ENCODE assay signal across 1 cellular context in the genomic region with DNA sequence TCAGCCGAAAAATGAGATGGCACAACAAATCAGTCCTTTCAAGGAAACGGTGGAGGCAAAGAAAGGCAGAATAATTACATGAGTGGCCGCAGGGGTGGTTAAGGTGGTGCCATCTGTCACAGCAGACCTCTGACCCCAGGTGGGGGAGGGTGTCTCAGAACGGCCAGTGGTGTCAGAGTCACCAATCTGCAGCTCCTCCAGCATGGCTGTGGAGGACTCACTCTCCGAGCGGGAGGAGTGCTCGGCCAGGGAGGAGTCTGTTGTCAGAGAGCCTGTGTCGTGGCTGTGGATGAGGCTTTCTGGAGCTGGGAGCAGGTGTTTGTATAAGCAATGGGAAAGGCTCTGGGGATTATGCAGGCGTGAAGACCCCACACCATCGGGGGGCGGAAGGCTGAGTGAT.
TF ChIP-seq lines count a peak whose summit lies in the region.

No MANE protein-coding gene starts in this region.

TF ChIP-seq in GM23338, 12 proteins besides CTCF, POLR2A, EP300 and RAD21 (continued from another document):
- TF ChIP-seq, protein P1, sequence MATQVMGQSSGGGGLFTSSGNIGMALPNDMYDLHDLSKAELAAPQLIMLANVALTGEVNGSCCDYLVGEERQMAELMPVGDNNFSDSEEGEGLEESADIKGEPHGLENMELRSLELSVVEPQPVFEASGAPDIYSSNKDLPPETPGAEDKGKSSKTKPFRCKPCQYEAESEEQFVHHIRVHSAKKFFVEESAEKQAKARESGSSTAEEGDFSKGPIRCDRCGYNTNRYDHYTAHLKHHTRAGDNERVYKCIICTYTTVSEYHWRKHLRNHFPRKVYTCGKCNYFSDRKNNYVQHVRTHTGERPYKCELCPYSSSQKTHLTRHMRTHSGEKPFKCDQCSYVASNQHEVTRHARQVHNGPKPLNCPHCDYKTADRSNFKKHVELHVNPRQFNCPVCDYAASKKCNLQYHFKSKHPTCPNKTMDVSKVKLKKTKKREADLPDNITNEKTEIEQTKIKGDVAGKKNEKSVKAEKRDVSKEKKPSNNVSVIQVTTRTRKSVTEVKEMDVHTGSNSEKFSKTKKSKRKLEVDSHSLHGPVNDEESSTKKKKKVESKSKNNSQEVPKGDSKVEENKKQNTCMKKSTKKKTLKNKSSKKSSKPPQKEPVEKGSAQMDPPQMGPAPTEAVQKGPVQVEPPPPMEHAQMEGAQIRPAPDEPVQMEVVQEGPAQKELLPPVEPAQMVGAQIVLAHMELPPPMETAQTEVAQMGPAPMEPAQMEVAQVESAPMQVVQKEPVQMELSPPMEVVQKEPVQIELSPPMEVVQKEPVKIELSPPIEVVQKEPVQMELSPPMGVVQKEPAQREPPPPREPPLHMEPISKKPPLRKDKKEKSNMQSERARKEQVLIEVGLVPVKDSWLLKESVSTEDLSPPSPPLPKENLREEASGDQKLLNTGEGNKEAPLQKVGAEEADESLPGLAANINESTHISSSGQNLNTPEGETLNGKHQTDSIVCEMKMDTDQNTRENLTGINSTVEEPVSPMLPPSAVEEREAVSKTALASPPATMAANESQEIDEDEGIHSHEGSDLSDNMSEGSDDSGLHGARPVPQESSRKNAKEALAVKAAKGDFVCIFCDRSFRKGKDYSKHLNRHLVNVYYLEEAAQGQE (IDR thresholded peaks at IDR 0.05; ENCODE audit: unreplicated experiment) = no peak
- TF ChIP-seq JUNB (IDR thresholded peaks at IDR 0.05; ENCODE audit: unreplicated experiment) (no peak), ZNF114 (CRISPR knock-in tag; IDR thresholded peaks at IDR 0.05) (no peak), POLR2AphosphoS5 (IDR thresholded peaks at IDR 0.05; ENCODE audit: low read depth) (no peak), CREB1 (CRISPR knock-in tag; IDR thresholded peaks at IDR 0.05; ENCODE audit: low read depth) (no peak), NANOG (IDR thresholded peaks at IDR 0.05; ENCODE audit: borderline replicate concordance) (no peak)
- TF ChIP-seq, protein P2, sequence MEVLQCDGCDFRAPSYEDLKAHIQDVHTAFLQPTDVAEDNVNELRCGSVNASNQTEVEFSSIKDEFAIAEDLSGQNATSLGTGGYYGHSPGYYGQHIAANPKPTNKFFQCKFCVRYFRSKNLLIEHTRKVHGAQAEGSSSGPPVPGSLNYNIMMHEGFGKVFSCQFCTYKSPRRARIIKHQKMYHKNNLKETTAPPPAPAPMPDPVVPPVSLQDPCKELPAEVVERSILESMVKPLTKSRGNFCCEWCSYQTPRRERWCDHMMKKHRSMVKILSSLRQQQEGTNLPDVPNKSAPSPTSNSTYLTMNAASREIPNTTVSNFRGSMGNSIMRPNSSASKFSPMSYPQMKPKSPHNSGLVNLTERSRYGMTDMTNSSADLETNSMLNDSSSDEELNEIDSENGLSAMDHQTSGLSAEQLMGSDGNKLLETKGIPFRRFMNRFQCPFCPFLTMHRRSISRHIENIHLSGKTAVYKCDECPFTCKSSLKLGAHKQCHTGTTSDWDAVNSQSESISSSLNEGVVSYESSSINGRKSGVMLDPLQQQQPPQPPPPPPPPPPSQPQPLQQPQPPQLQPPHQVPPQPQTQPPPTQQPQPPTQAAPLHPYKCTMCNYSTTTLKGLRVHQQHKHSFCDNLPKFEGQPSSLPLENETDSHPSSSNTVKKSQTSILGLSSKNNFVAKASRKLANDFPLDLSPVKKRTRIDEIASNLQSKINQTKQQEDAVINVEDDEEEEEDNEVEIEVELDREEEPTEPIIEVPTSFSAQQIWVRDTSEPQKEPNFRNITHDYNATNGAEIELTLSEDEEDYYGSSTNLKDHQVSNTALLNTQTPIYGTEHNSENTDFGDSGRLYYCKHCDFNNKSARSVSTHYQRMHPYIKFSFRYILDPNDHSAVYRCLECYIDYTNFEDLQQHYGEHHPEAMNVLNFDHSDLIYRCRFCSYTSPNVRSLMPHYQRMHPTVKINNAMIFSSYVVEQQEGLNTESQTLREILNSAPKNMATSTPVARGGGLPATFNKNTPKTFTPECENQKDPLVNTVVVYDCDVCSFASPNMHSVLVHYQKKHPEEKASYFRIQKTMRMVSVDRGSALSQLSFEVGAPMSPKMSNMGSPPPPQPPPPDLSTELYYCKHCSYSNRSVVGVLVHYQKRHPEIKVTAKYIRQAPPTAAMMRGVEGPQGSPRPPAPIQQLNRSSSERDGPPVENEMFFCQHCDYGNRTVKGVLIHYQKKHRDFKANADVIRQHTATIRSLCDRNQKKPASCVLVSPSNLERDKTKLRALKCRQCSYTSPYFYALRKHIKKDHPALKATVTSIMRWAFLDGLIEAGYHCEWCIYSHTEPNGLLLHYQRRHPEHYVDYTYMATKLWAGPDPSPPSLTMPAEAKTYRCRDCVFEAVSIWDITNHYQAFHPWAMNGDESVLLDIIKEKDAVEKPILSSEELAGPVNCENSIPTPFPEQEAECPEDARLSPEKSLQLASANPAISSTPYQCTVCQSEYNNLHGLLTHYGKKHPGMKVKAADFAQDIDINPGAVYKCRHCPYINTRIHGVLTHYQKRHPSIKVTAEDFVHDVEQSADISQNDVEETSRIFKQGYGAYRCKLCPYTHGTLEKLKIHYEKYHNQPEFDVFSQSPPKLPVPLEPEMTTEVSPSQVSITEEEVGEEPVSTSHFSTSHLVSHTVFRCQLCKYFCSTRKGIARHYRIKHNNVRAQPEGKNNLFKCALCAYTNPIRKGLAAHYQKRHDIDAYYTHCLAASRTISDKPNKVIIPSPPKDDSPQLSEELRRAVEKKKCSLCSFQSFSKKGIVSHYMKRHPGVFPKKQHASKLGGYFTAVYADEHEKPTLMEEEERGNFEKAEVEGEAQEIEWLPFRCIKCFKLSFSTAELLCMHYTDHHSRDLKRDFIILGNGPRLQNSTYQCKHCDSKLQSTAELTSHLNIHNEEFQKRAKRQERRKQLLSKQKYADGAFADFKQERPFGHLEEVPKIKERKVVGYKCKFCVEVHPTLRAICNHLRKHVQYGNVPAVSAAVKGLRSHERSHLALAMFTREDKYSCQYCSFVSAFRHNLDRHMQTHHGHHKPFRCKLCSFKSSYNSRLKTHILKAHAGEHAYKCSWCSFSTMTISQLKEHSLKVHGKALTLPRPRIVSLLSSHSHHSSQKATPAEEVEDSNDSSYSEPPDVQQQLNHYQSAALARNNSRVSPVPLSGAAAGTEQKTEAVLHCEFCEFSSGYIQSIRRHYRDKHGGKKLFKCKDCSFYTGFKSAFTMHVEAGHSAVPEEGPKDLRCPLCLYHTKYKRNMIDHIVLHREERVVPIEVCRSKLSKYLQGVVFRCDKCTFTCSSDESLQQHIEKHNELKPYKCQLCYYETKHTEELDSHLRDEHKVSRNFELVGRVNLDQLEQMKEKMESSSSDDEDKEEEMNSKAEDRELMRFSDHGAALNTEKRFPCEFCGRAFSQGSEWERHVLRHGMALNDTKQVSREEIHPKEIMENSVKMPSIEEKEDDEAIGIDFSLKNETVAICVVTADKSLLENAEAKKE (CRISPR knock-in tag; IDR thresholded peaks at IDR 0.05) = no peak
- TF ChIP-seq, protein P3, sequence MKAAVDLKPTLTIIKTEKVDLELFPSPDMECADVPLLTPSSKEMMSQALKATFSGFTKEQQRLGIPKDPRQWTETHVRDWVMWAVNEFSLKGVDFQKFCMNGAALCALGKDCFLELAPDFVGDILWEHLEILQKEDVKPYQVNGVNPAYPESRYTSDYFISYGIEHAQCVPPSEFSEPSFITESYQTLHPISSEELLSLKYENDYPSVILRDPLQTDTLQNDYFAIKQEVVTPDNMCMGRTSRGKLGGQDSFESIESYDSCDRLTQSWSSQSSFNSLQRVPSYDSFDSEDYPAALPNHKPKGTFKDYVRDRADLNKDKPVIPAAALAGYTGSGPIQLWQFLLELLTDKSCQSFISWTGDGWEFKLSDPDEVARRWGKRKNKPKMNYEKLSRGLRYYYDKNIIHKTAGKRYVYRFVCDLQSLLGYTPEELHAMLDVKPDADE (IDR thresholded peaks at IDR 0.05) = no peak
